Comparison of ENCODE assay signal across 9 cellular contexts in the genomic region with DNA sequence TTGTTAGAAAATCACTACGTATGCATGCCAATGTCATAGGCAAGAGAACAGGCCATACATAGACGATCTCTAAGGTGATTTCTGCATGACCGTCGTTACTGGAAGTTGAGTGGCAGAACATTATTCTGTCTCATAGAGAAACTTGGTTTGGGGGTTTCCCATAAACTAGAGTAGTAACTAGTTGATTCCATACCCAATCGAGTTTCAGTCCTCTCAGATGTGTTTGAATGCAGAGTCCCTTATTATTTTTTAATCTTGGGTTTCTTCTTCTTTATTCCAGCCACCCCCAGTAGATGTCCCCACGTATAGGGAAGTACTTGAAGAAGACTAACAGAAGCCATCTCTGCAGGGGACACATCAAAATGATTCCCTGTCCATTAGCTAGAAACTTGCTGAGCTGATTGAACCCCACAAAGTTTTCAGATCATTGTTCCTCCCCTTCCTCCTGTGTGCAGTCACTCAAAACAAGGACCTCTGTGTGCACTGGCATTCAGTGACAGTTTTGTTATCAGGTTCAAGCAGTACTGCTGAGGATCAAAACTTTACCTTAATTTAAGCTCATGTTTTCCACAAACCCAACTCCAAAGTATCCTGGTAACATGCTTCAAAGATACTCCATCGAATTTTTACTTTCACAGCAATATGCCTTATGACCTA.
DNase-seq lines count a peak whose midpoint lies in the region; ATAC-seq and TF ChIP-seq lines count a peak whose summit lies in the region.
"Had no signal": no experiment of that assay in that cellular context is flagged by ENCODE, and none has a peak within 500 bp of the region (broad histone marks: within the 10 kb centered on the region; RNA-seq: fewer than 3 reads in every experiment).

No MANE protein-coding gene starts in this region.

- no peaks in the 10 kb centered on the region for H3K79me1 ChIP-seq in mesenchymal stem cell (replicated peaks; ENCODE audit: low read length, poor library complexity, severe bottlenecking)

- H2BK15ac ChIP-seq in mesenchymal stem cell (ENCODE audit: low read depth, poor library complexity, severe bottlenecking) = no peak overlapping the region

- H3K4me3 ChIP-seq in GM12875 (ENCODE audit: low read depth, low read length) (no peak overlapping the region), mesenchymal stem cell (ENCODE audit: insufficient read depth in 1 of 2, low read depth in 1 of 2, low read length in 2 of 2) (no peak overlapping the region), SJCRH30 (no peak overlapping the region), sigmoid colon (no peak overlapping the region)

- peaks cover 0 to 4% of the 10 kb centered on the region in 2 donors for H3K36me3 Mint-ChIP-seq in activated T-cell treated with anti-CD3 and anti-CD28 coated beads, Interleukin-2, amount 50 U/mL, for 72 hours (ENCODE audit: insufficient read depth in 2 of 2)
- H3K36me3 Mint-ChIP-seq: mesothelial cell of epicardium had no signal

- no peak for TF ChIP-seq POLR2A in sigmoid colon (IDR thresholded peaks at IDR 0.05)

- WGBS in mesenchymal stem cell = 83% methylated on average over 6 of the region's 7 CpGs
- 68 to 75% methylated on average over 7 of the region's 7 CpGs for WGBS in sigmoid colon, 2 donors

- no peak overlapping the region for H3K18ac ChIP-seq in mesenchymal stem cell (ENCODE audit: low read depth in 1 of 2, low read length in 2 of 2)

- peaks cover 31% of the 10 kb centered on the region for H3K4me1 Mint-ChIP-seq in activated T-cell treated with anti-CD3 and anti-CD28 coated beads, Interleukin-2, amount 50 U/mL, for 72 hours (ENCODE audit: low read depth)
- H3K4me1 Mint-ChIP-seq: mesothelial cell of epicardium had no signal

- H2AK5ac ChIP-seq in mesenchymal stem cell (ENCODE audit: low read length, severe bottlenecking) = no peak overlapping the region

- ATAC-seq in GM19463 (IDR thresholded peaks at IDR 0.05; ENCODE audit: unreplicated experiment) (peak; percentile 87), HG03354 (IDR thresholded peaks at IDR 0.05; ENCODE audit: poor library complexity, severe bottlenecking, unreplicated experiment) (peak; percentile 82)
- peak; percentile 85 to 87 for ATAC-seq in activated T-cell treated with anti-CD3 and anti-CD28 coated beads, Interleukin-2, amount 50 U/mL, for 72 hours (replicated peaks in 1 of 2)

- no peak overlapping the region for H2BK12ac ChIP-seq in mesenchymal stem cell (ENCODE audit: low read length in 2 of 2)

- no peak overlapping the region for H4K8ac ChIP-seq in mesenchymal stem cell (ENCODE audit: low read length)

- no peaks in the 10 kb centered on the region for H3K9me3 ChIP-seq in mesenchymal stem cell (ENCODE audit: control insufficient read depth, low read length)
- no peaks in the 10 kb centered on the region for H3K9me3 ChIP-seq in SJCRH30 (replicated peaks)
- no peaks in the 10 kb centered on the region for H3K9me3 ChIP-seq in sigmoid colon

- no peak overlapping the region for H3K4ac ChIP-seq in mesenchymal stem cell (ENCODE audit: low read depth in 1 of 2, low read length in 2 of 2)

- peak; percentile 35 to 48 for DNase-seq in activated T-cell treated with anti-CD3 and anti-CD28 coated beads, Interleukin-2, amount 50 U/mL, for 72 hours
- DNase-seq in mesenchymal stem cell = no peak
- DNase-seq in NCI-H526 treated with DMSO at 0.1 percent for 48 hours (lab: John Stamatoyannopoulos, UW) = no peak
- DNase-seq in SJCRH30 = no peak
- DNase-seq in sigmoid colon = no peak

- no peak overlapping the region for H3K9ac ChIP-seq in mesenchymal stem cell (ENCODE audit: low read length)

- H3K4me1 ChIP-seq in mesenchymal stem cell (ENCODE audit: control insufficient read depth, insufficient read depth, low read depth, low read length) (no peaks in the 10 kb centered on the region), SJCRH30 (no peaks in the 10 kb centered on the region), sigmoid colon (peaks cover 0 to 7% (median 0%) of the 10 kb centered on the region in 4 donors)

- H3K27me3 ChIP-seq in mesenchymal stem cell (ENCODE audit: control insufficient read depth in 1 of 2, insufficient read depth in 1 of 2, low read length in 2 of 2) (no peaks in the 10 kb centered on the region), SJCRH30 (no peaks in the 10 kb centered on the region), sigmoid colon (no peaks in the 10 kb centered on the region)

- no peak overlapping the region for H3K4me2 ChIP-seq in mesenchymal stem cell (ENCODE audit: low read length, poor library complexity, severe bottlenecking)

- H3K27ac Mint-ChIP-seq in activated T-cell treated with anti-CD3 and anti-CD28 coated beads, Interleukin-2, amount 50 U/mL, for 72 hours = peak overlapping the region; percentile 92
- H3K27ac Mint-ChIP-seq: mesothelial cell of epicardium had no signal

- TF ChIP-seq CTCF in GM12875 (IDR thresholded peaks at IDR 0.05; ENCODE audit: borderline replicate concordance, insufficient read depth, low read depth, low read length) (peak; percentile 31; the same call in 1 of the 2 replicates), sigmoid colon (IDR thresholded peaks at IDR 0.05) (no peak)

- peaks cover 0 to 2% of the 10 kb centered on the region in 2 donors for H3K9me3 Mint-ChIP-seq in activated T-cell treated with anti-CD3 and anti-CD28 coated beads, Interleukin-2, amount 50 U/mL, for 72 hours
- H3K9me3 Mint-ChIP-seq: mesothelial cell of epicardium had no signal

- H3K27me3 Mint-ChIP-seq in activated T-cell treated with anti-CD3 and anti-CD28 coated beads, Interleukin-2, amount 50 U/mL, for 72 hours (ENCODE audit: low read depth) = peaks cover 9% of the 10 kb centered on the region

- H3K27ac ChIP-seq in mesenchymal stem cell (ENCODE audit: low read length, poor library complexity, severe bottlenecking) (no peak overlapping the region), SJCRH30 (no peak overlapping the region), sigmoid colon (no peak overlapping the region)

- H4K91ac ChIP-seq in mesenchymal stem cell (ENCODE audit: low read length) = no peak overlapping the region

- H2AFZ ChIP-seq in mesenchymal stem cell (ENCODE audit: low read depth, low read length) = no peak overlapping the region

- no peak for TF ChIP-seq EP300 in sigmoid colon (IDR thresholded peaks at IDR 0.05)

- H3K4me3 Mint-ChIP-seq in activated T-cell treated with anti-CD3 and anti-CD28 coated beads, Interleukin-2, amount 50 U/mL, for 72 hours = peak overlapping the region; percentile 56 to 78
- H3K4me3 Mint-ChIP-seq: mesothelial cell of epicardium had no signal

- no peak overlapping the region for H3K23ac ChIP-seq in mesenchymal stem cell (ENCODE audit: low read length in 2 of 2)

- H2BK5ac ChIP-seq in mesenchymal stem cell (ENCODE audit: low read depth, low read length, poor library complexity, severe bottlenecking) = no peak overlapping the region

- intact Hi-C loops in sigmoid colon (cut with DNase I) = no loop called here

- H3K36me3 ChIP-seq in mesenchymal stem cell (ENCODE audit: control insufficient read depth in 1 of 2, insufficient read depth in 2 of 2, low read depth in 1 of 2, low read length in 2 of 2) (no peaks in the 10 kb centered on the region), SJCRH30 (no peaks in the 10 kb centered on the region), sigmoid colon (no peaks in the 10 kb centered on the region)

- H2BK120ac ChIP-seq in mesenchymal stem cell (ENCODE audit: low read depth, low read length) = no peak overlapping the region

- no peak overlapping the region for H3K14ac ChIP-seq in mesenchymal stem cell (ENCODE audit: low read length in 2 of 2)

Comparison
In these comparisons a context has a peak if more than half of its experiments do, and no peak if none do; other contexts are left out.
1. DNase-seq: peak in activated T-cell treated with anti-CD3 and anti-CD28 coated beads, Interleukin-2, amount 50 U/mL, for 72 hours (2 of 2); none in mesenchymal stem cell (single experiment), NCI-H526 treated with DMSO at 0.1 percent for 48 hours (single experiment), SJCRH30 (0 of 2) and sigmoid colon (single experiment).
2. Peak in every context shown above with its lines, with median percentiles within 50 percentile points of each other: ATAC-seq.